ENCODE assay signal across 12 cellular contexts in genomic region chr11:121763526-121763925, GRCh38.
A peak's percentile ranks its signal among the peaks of the same experiment; 100 is the strongest.
DNase-seq lines count a peak whose midpoint lies in the region; ATAC-seq and TF ChIP-seq lines count a peak whose summit lies in the region.
"Had no signal": no experiment of that assay in that cellular context is flagged by ENCODE, and none has a peak within 500 bp of the region (broad histone marks: within the 10 kb centered on the region; RNA-seq: fewer than 3 reads in every experiment).

No MANE protein-coding gene starts in this region.

- no peak for TF ChIP-seq CTCF in IMR-90 (conservative IDR thresholded peaks at IDR 0.05; ENCODE audit: low read depth, low read length)

- H2AFZ ChIP-seq in IMR-90 (replicated peaks; ENCODE audit: low read length, poor library complexity), result no peak overlapping the region

- H3K9ac ChIP-seq in IMR-90 (ENCODE audit: low read depth, low read length), result no peak overlapping the region

- no peak for TF ChIP-seq RAD21 in IMR-90 (IDR thresholded peaks at IDR 0.05; ENCODE audit: low read length)

- dilution Hi-C loops in IMR-90 (cut with HindIII; ENCODE audit: low sequenced_read_pairs, unreplicated experiment), result no loop called here

- no peak overlapping the region for H2AK5ac ChIP-seq in IMR-90 (ENCODE audit: low read depth, low read length)

- H4K20me1 ChIP-seq in IMR-90 (ENCODE audit: insufficient read depth, low read length), result no peaks in the 10 kb centered on the region

- no peak overlapping the region for H3K4me2 ChIP-seq in IMR-90 (ENCODE audit: low read depth, low read length)

- H2BK120ac ChIP-seq in IMR-90 (ENCODE audit: low read depth, low read length), result no peak overlapping the region

- no peak overlapping the region for H2BK15ac ChIP-seq in IMR-90 (ENCODE audit: low read depth, low read length)

- H3K9me3 ChIP-seq in IMR-90 (ENCODE audit: control insufficient read depth, insufficient read depth, low read length), result no peaks in the 10 kb centered on the region
- H3K9me3 ChIP-seq: upper lobe of right lung had no signal

- no peaks in the 10 kb centered on the region for H3K36me3 ChIP-seq in IMR-90 (ENCODE audit: control insufficient read depth, insufficient read depth, low read length)
- H3K36me3 ChIP-seq: upper lobe of right lung had no signal

- WGBS in IMR-90 (ENCODE audit: extremely low coverage in 2 of 2, insufficient read length in 1 of 2), 2 experiments, result no CpG with 5 or more reads among the region's 3 CpGs

- no peak overlapping the region for H2AK9ac ChIP-seq in IMR-90 (replicated peaks; ENCODE audit: low read depth, low read length, poor library complexity)

- H4K8ac ChIP-seq in IMR-90 (ENCODE audit: low read depth in 2 of 2, low read length in 2 of 2), result no peak overlapping the region

- H4K5ac ChIP-seq in IMR-90 (ENCODE audit: low read depth, low read length), result no peak overlapping the region

- H3K18ac ChIP-seq in IMR-90 (ENCODE audit: low read depth, low read length), result no peak overlapping the region

- no peak overlapping the region for H3K56ac ChIP-seq in IMR-90 (ENCODE audit: extremely low read depth, insufficient read depth, low read length)

- H3K27ac ChIP-seq in IMR-90 (ENCODE audit: insufficient read depth, low read length), result no peak overlapping the region
- H3K27ac ChIP-seq: upper lobe of right lung had no signal

- no peak overlapping the region for H2BK20ac ChIP-seq in IMR-90 (ENCODE audit: low read depth, low read length)

- no peaks in the 10 kb centered on the region for H3K79me1 ChIP-seq in IMR-90 (ENCODE audit: low read depth in 1 of 2, low read length in 2 of 2)

- no peak overlapping the region for H3K4ac ChIP-seq in IMR-90 (ENCODE audit: low read depth, low read length)

- peaks cover 6% of the 10 kb centered on the region; the same call in 1 of the 2 replicates for H3K4me1 ChIP-seq in IMR-90 (ENCODE audit: control insufficient read depth, insufficient read depth, low read length)
- H3K4me1 ChIP-seq: upper lobe of right lung had no signal

- ATAC-seq in GM19372 (IDR thresholded peaks at IDR 0.05; ENCODE audit: low read depth, unreplicated experiment), result peak; percentile 81
- peak; percentile 77 for ATAC-seq in HG02852 (IDR thresholded peaks at IDR 0.05; ENCODE audit: unreplicated experiment)
- no peak for ATAC-seq in IMR-90 (ENCODE audit: low read depth)
- ATAC-seq: K562, upper lobe of right lung had no signal

- POLR2A ChIA-PET in IMR-90 (lab: Charles Lee; ENCODE audit: unreplicated experiment), result no interaction called here

- intact Hi-C loops in IMR-90 (cut with micrococcal nuclease), result no loop called here

- DNase-seq in DMS79 treated with DMSO at 0.1 percent for 48 hours (lab: John Stamatoyannopoulos, UW), result peak; percentile 80
- no peak for DNase-seq in IMR-90
- DNase-seq in activated CD4-positive, alpha-beta T cell treated with anti-CD3 and anti-CD28 coated beads for 48 hours, result no peak
- DNase-seq in activated naive CD4-positive, alpha-beta T cell treated with Interleukin-2 at 50 U/mL for 16 hours, result no peak
- DNase-seq in NCI-H2171 treated with DMSO at 0.1 percent for 48 hours (lab: John Stamatoyannopoulos, UW), result no peak
- DNase-seq in stimulated activated CD4-positive, alpha-beta T cell treated with anti-CD3 and anti-CD28 coated beads, Interleukin-4, amount 100 ng/mL, for 4 hours, result no peak
- DNase-seq: effector memory CD4-positive, alpha-beta T cell; stimulated activated CD4-positive, alpha-beta T cell treated with anti-CD3 and anti-CD28 coated beads, Interleukin-4, amount 100 ng/mL, for 24 hours; upper lobe of right lung had no signal

- H4K91ac ChIP-seq in IMR-90 (ENCODE audit: insufficient read depth, low read depth, low read length), result no peak overlapping the region

- peak overlapping the region; percentile 14; the same call in 1 of the 2 replicates for H3K14ac ChIP-seq in IMR-90 (replicated peaks; ENCODE audit: low read depth, low read length)

- H2BK5ac ChIP-seq in IMR-90 (ENCODE audit: low read depth, low read length, poor library complexity, severe bottlenecking), result no peak overlapping the region

- CTCF ChIA-PET in IMR-90 (lab: Yijun Ruan, JAX), result no interaction called here

- no peaks in the 10 kb centered on the region for H3K9me1 ChIP-seq in IMR-90 (ENCODE audit: insufficient read depth, low read length)

- H3K4me3 ChIP-seq in IMR-90 (ENCODE audit: insufficient read depth, low read depth, low read length), result no peak overlapping the region
- H3K4me3 ChIP-seq: K562, upper lobe of right lung had no signal

- no TSS peak for BruUV-seq in IMR-90 (replicated peaks; lab: Mats Ljungman, UMichigan)

- TF ChIP-seq POLR2A in IMR-90 (IDR thresholded peaks at IDR 0.05; ENCODE audit: low read depth, low read length), result no peak

- no peak overlapping the region for H3K23ac ChIP-seq in IMR-90 (ENCODE audit: low read depth, low read length)

- in situ Hi-C loops in IMR-90 (cut with MboI; ENCODE audit: low sequenced_read_pairs), result no loop called here

- H3K27me3 ChIP-seq in IMR-90 (ENCODE audit: control insufficient read depth, insufficient read depth, low read length), result peaks cover 2% of the 10 kb centered on the region; the same call in 1 of the 2 replicates
- H3K27me3 ChIP-seq: upper lobe of right lung had no signal

TF ChIP-seq in IMR-90, 13 proteins besides CTCF, POLR2A, EP300 and RAD21:
- TF ChIP-seq MAFK (IDR thresholded peaks at IDR 0.05; ENCODE audit: low read depth, low read length) (no peak), RFX5 (IDR thresholded peaks at IDR 0.05; ENCODE audit: low read depth, low read length) (no peak), SMC3 (IDR thresholded peaks at IDR 0.05; ENCODE audit: low read depth, low read length) (no peak), CEBPB (IDR thresholded peaks at IDR 0.05; ENCODE audit: low read depth, low read length) (no peak), NFE2L2 (IDR thresholded peaks at IDR 0.05; ENCODE audit: low read depth, low read length) (no peak), CHD1 (IDR thresholded peaks at IDR 0.05; ENCODE audit: low read depth, low read length) (no peak), FOS (IDR thresholded peaks at IDR 0.05; ENCODE audit: low read depth, low read length) (no peak), USF2 (IDR thresholded peaks at IDR 0.05; ENCODE audit: low read depth, low read length) (no peak), MAZ (IDR thresholded peaks at IDR 0.05; ENCODE audit: borderline replicate concordance, low read depth, low read length) (no peak), MXI1 (IDR thresholded peaks at IDR 0.05; ENCODE audit: borderline replicate concordance, low read depth, low read length) (no peak), RCOR1 (IDR thresholded peaks at IDR 0.05; ENCODE audit: insufficient replicate concordance, low read length) (no peak), BHLHE40 (IDR thresholded peaks at IDR 0.05; ENCODE audit: low read depth, low read length) (no peak), ELK1 (IDR thresholded peaks at IDR 0.05; ENCODE audit: borderline replicate concordance, low read depth, low read length) (no peak)
